In genomic region chr12:110073049-110073831, GRCh38 we compare ENCODE assay signal across 1 cellular context.
TF ChIP-seq lines count a peak whose summit lies in the region.

No MANE protein-coding gene starts in this region.

TF ChIP-seq in IMR-90, 13 proteins besides CTCF, POLR2A, EP300 and RAD21 (continued from another document):
- TF ChIP-seq, protein P1, sequence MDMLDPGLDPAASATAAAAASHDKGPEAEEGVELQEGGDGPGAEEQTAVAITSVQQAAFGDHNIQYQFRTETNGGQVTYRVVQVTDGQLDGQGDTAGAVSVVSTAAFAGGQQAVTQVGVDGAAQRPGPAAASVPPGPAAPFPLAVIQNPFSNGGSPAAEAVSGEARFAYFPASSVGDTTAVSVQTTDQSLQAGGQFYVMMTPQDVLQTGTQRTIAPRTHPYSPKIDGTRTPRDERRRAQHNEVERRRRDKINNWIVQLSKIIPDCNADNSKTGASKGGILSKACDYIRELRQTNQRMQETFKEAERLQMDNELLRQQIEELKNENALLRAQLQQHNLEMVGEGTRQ (IDR thresholded peaks at IDR 0.05; ENCODE audit: low read depth, low read length), result no peak
- TF ChIP-seq, protein P2, sequence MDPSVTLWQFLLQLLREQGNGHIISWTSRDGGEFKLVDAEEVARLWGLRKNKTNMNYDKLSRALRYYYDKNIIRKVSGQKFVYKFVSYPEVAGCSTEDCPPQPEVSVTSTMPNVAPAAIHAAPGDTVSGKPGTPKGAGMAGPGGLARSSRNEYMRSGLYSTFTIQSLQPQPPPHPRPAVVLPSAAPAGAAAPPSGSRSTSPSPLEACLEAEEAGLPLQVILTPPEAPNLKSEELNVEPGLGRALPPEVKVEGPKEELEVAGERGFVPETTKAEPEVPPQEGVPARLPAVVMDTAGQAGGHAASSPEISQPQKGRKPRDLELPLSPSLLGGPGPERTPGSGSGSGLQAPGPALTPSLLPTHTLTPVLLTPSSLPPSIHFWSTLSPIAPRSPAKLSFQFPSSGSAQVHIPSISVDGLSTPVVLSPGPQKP (IDR thresholded peaks at IDR 0.05; ENCODE audit: borderline replicate concordance, low read depth, low read length), result no peak
- TF ChIP-seq SMC3 (IDR thresholded peaks at IDR 0.05; ENCODE audit: low read depth, low read length), result no peak
